In genomic region chr14:81172353-81172752, GRCh38 we compare ENCODE assay signal across 14 cellular contexts.
DNase-seq lines count a peak whose midpoint lies in the region; ATAC-seq and TF ChIP-seq lines count a peak whose summit lies in the region.
"Had no signal": no experiment of that assay in that cellular context is flagged by ENCODE, and none has a peak within 500 bp of the region (broad histone marks: within the 10 kb centered on the region; RNA-seq: fewer than 3 reads in every experiment).

No MANE protein-coding gene starts in this region.

- TF ChIP-seq CTCF in AG10803 (conservative IDR thresholded peaks at IDR 0.05; ENCODE audit: low read length): no peak
- no peak for TF ChIP-seq CTCF in OCI-LY3 (IDR thresholded peaks at IDR 0.05; ENCODE audit: low read depth, low read length)

- H3K27ac ChIP-seq in OCI-LY3 (ENCODE audit: low read length): 0 out of 2 replicates have a peak overlapping the region, but pooled peaks have one; percentile 4
- H3K27ac ChIP-seq: BLaER1, body of pancreas had no signal

- H3K9me3 ChIP-seq in OCI-LY3 (ENCODE audit: insufficient read depth, low read length): no peaks in the 10 kb centered on the region
- H3K9me3 ChIP-seq: BLaER1, body of pancreas, MG63 had no signal

- H3K4me1 ChIP-seq in OCI-LY3 (ENCODE audit: low read length): peaks cover 36% of the 10 kb centered on the region

- no peaks in the 10 kb centered on the region for H3K79me2 ChIP-seq in OCI-LY3 (ENCODE audit: low read length)

- in situ Hi-C loops in KBM-7 (cut with MboI; ENCODE audit: low pct_unique_long_range_greater_than_20kb, low sequenced_read_pairs): loop anchor here (25.0 kb wide), 1 partner anchor 185 kb away; no protein-coding TSS in a partner anchor

- 0 out of 2 replicates have a peak, but pooled peaks cover 4% of the 10 kb centered on the region for H4K20me1 ChIP-seq in OCI-LY3 (ENCODE audit: insufficient read depth, low read length)
- H4K20me1 ChIP-seq: BLaER1 had no signal

- H3K9ac ChIP-seq in OCI-LY3 (ENCODE audit: low read length): no peak overlapping the region
- H3K9ac ChIP-seq: BLaER1 had no signal

- peak overlapping the region; percentile 49 for H3K4me2 ChIP-seq in OCI-LY3 (ENCODE audit: low read length)
- H3K4me2 ChIP-seq: BLaER1 had no signal

- ATAC-seq in GM18870 (IDR thresholded peaks at IDR 0.05; ENCODE audit: unreplicated experiment) (peak; percentile 44), HG02852 (IDR thresholded peaks at IDR 0.05; ENCODE audit: unreplicated experiment) (peak; percentile 15)
- ATAC-seq: activated CD8-positive, alpha-beta memory T cell treated with anti-CD3 and anti-CD28 coated beads, Interleukin-2, amount 10 ng/mL, durations not matched to agents 7 days and 5 days; body of pancreas had no signal

- H3K4me3 ChIP-seq in AG10803 (ENCODE audit: low read length) (no peak overlapping the region), OCI-LY3 (ENCODE audit: low read length) (no peak overlapping the region)
- H3K4me3 ChIP-seq: BLaER1, body of pancreas, MG63 had no signal

- no peaks in the 10 kb centered on the region for H3K36me3 ChIP-seq in OCI-LY3 (replicated peaks; ENCODE audit: low read depth, low read length)
- H3K36me3 ChIP-seq: MG63 had no signal

- DNase-seq in AG10803 (ENCODE audit: low read depth) (peak; percentile 38), SIG-M5 treated with dmso at 0.1 percent for 504 hours (lab: John Stamatoyannopoulos, UW; ENCODE audit: unreplicated experiment) (no peak), HuH-7 (ENCODE audit: low spot score) (no peak), KBM-7 (no peak), 8988T (no peak)
- DNase-seq: activated CD8-positive, alpha-beta memory T cell treated with anti-CD3 and anti-CD28 coated beads, Interleukin-2, amount 10 ng/mL, durations not matched to agents 7 days and 5 days; body of pancreas; MG63; NCI-H748 treated with DMSO at 0.1 percent for 48 hours; stimulated activated CD4-positive, alpha-beta T cell treated with anti-CD3 and anti-CD28 coated beads, Interleukin-2, amount 100 ng/mL, for 24 hours had no signal

- H2AFZ ChIP-seq in OCI-LY3 (ENCODE audit: low read depth, low read length): no peak overlapping the region

- no peaks in the 10 kb centered on the region for H3K27me3 ChIP-seq in OCI-LY3 (ENCODE audit: low read depth, low read length)
- H3K27me3 ChIP-seq: BLaER1, body of pancreas, MG63 had no signal
